ENCODE assay signal across 8 cellular contexts in genomic region chr5:36242534-36243144, GRCh38. TPM values are rescaled to one million over a fixed set of nuclear protein-coding genes. Genes with fewer than 3 reads are reported as not detected.
A peak's percentile ranks its signal among the peaks of the same experiment; 100 is the strongest.
DNase-seq lines count a peak whose midpoint lies in the region; ATAC-seq, FAIRE-seq and TF ChIP-seq lines count a peak whose summit lies in the region.

No MANE protein-coding gene starts in this region.

- intact Hi-C loops in PC-9 (cut with micrococcal nuclease; ENCODE audit: unreplicated experiment) = loop anchor here (1.0 kb wide), 1 partner anchor 90 kb away; the partner anchor contains the start of gene SKP2

- H3F3A ChIP-seq in PC-9 (ENCODE audit: insufficient read depth, low read depth) = peaks cover 23% of the 10 kb centered on the region

- ATAC-seq in GM21367 (IDR thresholded peaks at IDR 0.05; ENCODE audit: unreplicated experiment) (no peak), GM18519 (IDR thresholded peaks at IDR 0.05; ENCODE audit: low FRiP score, unreplicated experiment) (no peak)

- no peaks in the 10 kb centered on the region for H3K9me3 ChIP-seq in PC-9 (ENCODE audit: insufficient read depth, low read depth)
- no peaks in the 10 kb centered on the region for H3K9me3 ChIP-seq in mucosa of stomach (ENCODE audit: control insufficient read depth, low read length)

- peak overlapping the region; percentile 93 for H3K4me3 ChIP-seq in PC-9
- peak overlapping the region; percentile 95 for H3K4me3 ChIP-seq in coronary artery
- H3K4me3 ChIP-seq in mucosa of stomach (ENCODE audit: low read length) = peak overlapping the region; percentile 38

- CTCF ChIA-PET in PC-9 (lab: Charles Lee) = interaction anchor here (0.6 to 1.3 kb wide), 6 partner anchors 13 to 453 kb away, joined by 3 to 6 read pairs (median 4); no protein-coding TSS in a partner anchor

- FAIRE-seq in urothelium cell line (lab: Jason Lieb, UNC) = no peak

- POLR2A ChIA-PET in PC-9 (lab: Charles Lee; ENCODE audit: unreplicated experiment) = interaction anchor here (0.6 to 0.7 kb wide), 4 partner anchors 8 to 1524 kb away, joined by 3 to 6 read pairs (median 4); no protein-coding TSS in a partner anchor

- BruUV-seq in PC-9 (replicated peaks; lab: Mats Ljungman, UMichigan) = TSS peak; percentile 61

- H3K36me3 ChIP-seq in PC-9 (ENCODE audit: low read depth) (no peaks in the 10 kb centered on the region), mucosa of stomach (ENCODE audit: control insufficient read depth, insufficient read depth, low read length) (no peaks in the 10 kb centered on the region)

- H2AFZ ChIP-seq in PC-9 = peak overlapping the region; percentile 99

- H3K4me1 ChIP-seq in PC-9 (replicated peaks; ENCODE audit: insufficient read depth) = peaks cover 33% of the 10 kb centered on the region
- H3K4me1 ChIP-seq in mucosa of stomach (ENCODE audit: control insufficient read depth, insufficient read depth, low read length) = peaks cover 20% of the 10 kb centered on the region

- no peaks in the 10 kb centered on the region for H3K9me2 ChIP-seq in PC-9 (ENCODE audit: insufficient read depth)

- TF ChIP-seq CTCF in PC-9 (conservative IDR thresholded peaks at IDR 0.05) (no peak), coronary artery (IDR thresholded peaks at IDR 0.05) (no peak)

- peak overlapping the region; percentile 81 for H3K27ac ChIP-seq in PC-9
- peak overlapping the region; percentile 98 to 99 for H3K27ac ChIP-seq in coronary artery

- H4K20me1 ChIP-seq in PC-9 (ENCODE audit: insufficient read depth) = no peaks in the 10 kb centered on the region

- H3K9ac ChIP-seq in mucosa of stomach (ENCODE audit: low read length) = peak overlapping the region; percentile 83

- peaks cover 36% of the 10 kb centered on the region for H3K79me2 ChIP-seq in PC-9 (ENCODE audit: low read depth)

- H3K4me2 ChIP-seq in PC-9 = peak overlapping the region; percentile 93

- in situ Hi-C loops in G401 (cut with HindIII; ENCODE audit: low sequenced_read_pairs) = no loop called here

- DNase-seq in G401 (ENCODE audit: low spot score) (peak; percentile 30), PC-9 (peak in 1 of 2 experiments; percentile 30), coronary artery (ENCODE audit: low spot score) (no peak), urothelium cell line (ENCODE audit: low spot score) (peak; percentile 26), GF-D8 (lab: John Stamatoyannopoulos, UW) (no peak)

- H3K27me3 ChIP-seq in PC-9 (ENCODE audit: insufficient read depth, low read depth) (no peaks in the 10 kb centered on the region), mucosa of stomach (ENCODE audit: control insufficient read depth, insufficient read depth, low read length) (no peaks in the 10 kb centered on the region)

RNA-seq across cellular contexts. Expression of gene NADK2, which starts 0.9 kb away (rescaled TPM):
- 30.6 and 37.4 TPM in 2 replicates for total RNA-seq in G401 (2014; rRNA removed; shearing (Covaris generic))
- 43.7 and 55.7 TPM in 2 replicates for total RNA-seq in PC-9 (2021)

RNA-seq across cellular contexts. Expression of gene RANBP3L, which starts 59.1 kb away (rescaled TPM):
- total RNA-seq in G401 (2014; rRNA removed; shearing (Covaris generic)) = not detected in 2 replicates
- total RNA-seq in PC-9 (2021) = not detected in 2 replicates

Comparison
In these comparisons a context has a peak if more than half of its experiments do, and no peak if none do; other contexts are left out.
1. DNase-seq: peak in G401 (single experiment) and urothelium cell line (single experiment); none in coronary artery (single experiment) and GF-D8 (single experiment).
2. H3K4me3 ChIP-seq: peak in every context shown above with its lines; median percentile 95 in coronary artery; 93 in PC-9; 38 in mucosa of stomach.